17 cellular contexts compared by ENCODE assay signal in genomic region chr5:135174315-135175096, GRCh38.
A peak's percentile ranks its signal among the peaks of the same experiment; 100 is the strongest.
DNase-seq lines count a peak whose midpoint lies in the region; ATAC-seq and TF ChIP-seq lines count a peak whose summit lies in the region.
"Had no signal": no experiment of that assay in that cellular context is flagged by ENCODE, and none has a peak within 500 bp of the region (broad histone marks: within the 10 kb centered on the region; RNA-seq: fewer than 3 reads in every experiment).

No MANE protein-coding gene starts in this region.

- no peaks in the 10 kb centered on the region for H3K4me1 Mint-ChIP-seq in stimulated activated naive CD8-positive, alpha-beta T cell treated with anti-CD3 and anti-CD28 coated beads, Interleukin-15, amount 100 ng/mL, for 72 hours
- H3K4me1 Mint-ChIP-seq: CD4-positive, alpha-beta memory T cell; natural killer cell had no signal

- no peaks in the 10 kb centered on the region for H3K36me3 ChIP-seq in mucosa of descending colon (ENCODE audit: low read depth)
- no peaks in the 10 kb centered on the region for H3K36me3 ChIP-seq in body of pancreas (replicated peaks in 1 of 2; ENCODE audit: insufficient read depth in 1 of 2, low read depth in 2 of 2)
- H3K36me3 ChIP-seq: gastroesophageal sphincter had no signal

- 68 to 69% methylated on average over 8 of the region's 8 CpGs for WGBS in body of pancreas, 2 donors

- intact Hi-C loops in mucosa of descending colon (cut with DNase I, micrococcal nuclease) (no loop called here), body of pancreas (cut with DNase I) (no loop called here)

- H3K27ac Mint-ChIP-seq in stimulated activated naive CD8-positive, alpha-beta T cell treated with anti-CD3 and anti-CD28 coated beads, Interleukin-15, amount 100 ng/mL, for 72 hours, result no peak overlapping the region
- H3K27ac Mint-ChIP-seq: CD4-positive, alpha-beta memory T cell; natural killer cell had no signal

- peak; percentile 32 for ATAC-seq in mucosa of descending colon
- no peak for ATAC-seq in body of pancreas
- no peak for ATAC-seq in GM21381 (IDR thresholded peaks at IDR 0.05; ENCODE audit: unreplicated experiment)
- ATAC-seq in stimulated activated naive CD8-positive, alpha-beta T cell treated with anti-CD3 and anti-CD28 coated beads, Interleukin-15, amount 100 ng/mL, for 72 hours, result no peak
- ATAC-seq: gastroesophageal sphincter, natural killer cell had no signal

- H3K4me1 ChIP-seq in mucosa of descending colon (ENCODE audit: low read depth) (no peaks in the 10 kb centered on the region), body of pancreas (no peaks in the 10 kb centered on the region)
- H3K4me1 ChIP-seq: gastroesophageal sphincter had no signal

- in situ Hi-C loops in KBM-7 (cut with MboI; ENCODE audit: low pct_unique_long_range_greater_than_20kb, low sequenced_read_pairs), result no loop called here
- in situ Hi-C loops in astrocyte of the spinal cord (cut with HindIII; ENCODE audit: low sequenced_read_pairs), result no loop called here

- TF ChIP-seq CTCF in astrocyte of the spinal cord (IDR thresholded peaks at IDR 0.05; ENCODE audit: low read depth, low read length) (peak; percentile 19), mucosa of descending colon (IDR thresholded peaks at IDR 0.05) (no peak), body of pancreas (IDR thresholded peaks at IDR 0.05) (no peak)

- no peak overlapping the region for H3K27ac ChIP-seq in body of pancreas
- H3K27ac ChIP-seq: gastroesophageal sphincter, skin epidermis, VCaP had no signal

- DNase-seq in Daoy (ENCODE audit: low read depth) (peak; percentile 28), KBM-7 (peak; percentile 26), astrocyte of the spinal cord (ENCODE audit: low read depth, low spot score) (no peak), mucosa of descending colon (no peak), body of pancreas (no peak), SKM-1 treated with dmso at 0.1 percent for 144 hours (lab: John Stamatoyannopoulos, UW; ENCODE audit: unreplicated experiment) (no peak)
- DNase-seq in stimulated activated naive CD8-positive, alpha-beta T cell treated with anti-CD3 and anti-CD28 coated beads, Interleukin-15, amount 100 ng/mL, for 72 hours, result no peak
- DNase-seq: activated T-cell treated with anti-CD3 and anti-CD28 coated beads for 4 hours; CD4-positive, alpha-beta memory T cell; cortex of kidney; natural killer cell; NCI-H1694 treated with DMSO at 0.1 percent for 48 hours; NCI-H526 treated with DMSO at 0.1 percent for 48 hours had no signal

- no peaks in the 10 kb centered on the region for H3K9me3 Mint-ChIP-seq in stimulated activated naive CD8-positive, alpha-beta T cell treated with anti-CD3 and anti-CD28 coated beads, Interleukin-15, amount 100 ng/mL, for 72 hours
- H3K9me3 Mint-ChIP-seq: CD4-positive, alpha-beta memory T cell; natural killer cell had no signal

- H3K9me3 ChIP-seq in mucosa of descending colon (no peaks in the 10 kb centered on the region), body of pancreas (no peaks in the 10 kb centered on the region)
- H3K9me3 ChIP-seq: gastroesophageal sphincter had no signal

- TF ChIP-seq POLR2A in body of pancreas (IDR thresholded peaks at IDR 0.05), result no peak

- no peak overlapping the region for H3K4me3 Mint-ChIP-seq in stimulated activated naive CD8-positive, alpha-beta T cell treated with anti-CD3 and anti-CD28 coated beads, Interleukin-15, amount 100 ng/mL, for 72 hours
- H3K4me3 Mint-ChIP-seq: CD4-positive, alpha-beta memory T cell; natural killer cell had no signal

- no peaks in the 10 kb centered on the region for H3K27me3 ChIP-seq in body of pancreas
- H3K27me3 ChIP-seq: gastroesophageal sphincter had no signal

- H3K4me3 ChIP-seq in astrocyte of the spinal cord (ENCODE audit: low read depth, low read length) (no peak overlapping the region), mucosa of descending colon (no peak overlapping the region), body of pancreas (no peak overlapping the region)
- H3K4me3 ChIP-seq: gastroesophageal sphincter, skin epidermis had no signal

- H3K27me3 Mint-ChIP-seq in stimulated activated naive CD8-positive, alpha-beta T cell treated with anti-CD3 and anti-CD28 coated beads, Interleukin-15, amount 100 ng/mL, for 72 hours, result peaks cover 58% of the 10 kb centered on the region

Comparison
In these comparisons a context has a peak if more than half of its experiments do, and no peak if none do; other contexts are left out.
1. DNase-seq: peak in Daoy (single experiment) and KBM-7 (single experiment); none in astrocyte of the spinal cord (single experiment), mucosa of descending colon (0 of 3), body of pancreas (0 of 4), SKM-1 treated with dmso at 0.1 percent for 144 hours (single experiment) and stimulated activated naive CD8-positive, alpha-beta T cell treated with anti-CD3 and anti-CD28 coated beads, Interleukin-15, amount 100 ng/mL, for 72 hours (0 of 2).